13 cellular contexts compared by ENCODE assay signal in the genomic region with DNA sequence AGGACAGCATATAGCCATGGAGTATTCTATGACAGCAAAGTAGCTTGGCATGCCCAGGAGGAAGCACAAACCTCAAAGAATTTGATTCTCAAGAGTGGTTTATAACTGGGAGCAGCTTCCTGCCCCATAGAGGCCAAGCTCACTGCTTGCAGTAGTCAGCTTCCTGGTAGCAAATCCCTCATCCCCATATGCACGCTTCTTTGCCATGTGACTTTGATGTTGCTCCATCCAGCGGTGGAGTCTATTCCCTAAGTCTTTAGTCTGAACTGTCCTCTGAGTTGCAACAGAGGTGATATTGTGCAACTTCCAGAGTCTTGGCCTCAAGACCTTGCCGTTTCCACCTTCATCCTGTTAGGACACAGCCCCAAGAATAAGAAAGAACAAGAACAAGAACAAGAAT.
DNase-seq lines count a peak whose midpoint lies in the region; FAIRE-seq and TF ChIP-seq lines count a peak whose summit lies in the region.
"Had no signal": no experiment of that assay in that cellular context is flagged by ENCODE, and none has a peak within 500 bp of the region (broad histone marks: within the 10 kb centered on the region; RNA-seq: fewer than 3 reads in every experiment).

No MANE protein-coding gene starts in this region.

- H3K4me3 ChIP-seq in skeletal muscle cell (ENCODE audit: low read depth, low read length): no peak overlapping the region
- H3K4me3 ChIP-seq: thyroid gland had no signal

- DNase-seq in H4 (ENCODE audit: low spot score): peak; percentile 67
- DNase-seq in RCC 7860 (ENCODE audit: low spot score): peak; percentile 55
- peak; percentile 91 for DNase-seq in fibroblast of gingiva (ENCODE audit: low read depth)
- peak; percentile 98 for DNase-seq in skeletal muscle cell (ENCODE audit: low read depth)
- no peak for DNase-seq in Ammon's horn (ENCODE audit: low spot score)
- DNase-seq in LoVo (ENCODE audit: low spot score): no peak
- no peak for DNase-seq in progenitor cell of endocrine pancreas (ENCODE audit: low spot score, unreplicated experiment)
- DNase-seq: amniotic stem cell; NCI-H1436 treated with DMSO at 0.1 percent for 48 hours; NCI-H510A treated with DMSO at 0.1 percent for 48 hours; SIG-M5; stimulated activated CD4-positive, alpha-beta T cell treated with anti-CD3 and anti-CD28 coated beads, Interleukin-12 subunit alpha, Interleukin-12 subunit beta, amount 100 ng/mL, for 4 hours; thyroid gland had no signal

- no peaks in the 10 kb centered on the region for H3K36me3 Mint-ChIP-seq in progenitor cell of endocrine pancreas (ENCODE audit: insufficient read depth)

- H3K4me1 Mint-ChIP-seq in progenitor cell of endocrine pancreas (ENCODE audit: low read depth): no peaks in the 10 kb centered on the region

- H3K27me3 Mint-ChIP-seq in progenitor cell of endocrine pancreas: peaks cover 25% of the 10 kb centered on the region

- no peak for FAIRE-seq in RCC 7860 (lab: Jason Lieb, UNC)

- H3K27ac Mint-ChIP-seq in progenitor cell of endocrine pancreas: no peak overlapping the region

- no peak for TF ChIP-seq CTCF in progenitor cell of endocrine pancreas (IDR thresholded peaks at IDR 0.05; ENCODE audit: unreplicated experiment)

- no peak overlapping the region for H3K4me3 Mint-ChIP-seq in progenitor cell of endocrine pancreas (ENCODE audit: low read depth)

- no peaks in the 10 kb centered on the region for H3K9me3 Mint-ChIP-seq in progenitor cell of endocrine pancreas (ENCODE audit: low read depth)

Comparison
In these comparisons a context has a peak if more than half of its experiments do, and no peak if none do; other contexts are left out.
1. DNase-seq: peak in H4 (single experiment), RCC 7860 (single experiment), fibroblast of gingiva (single experiment) and skeletal muscle cell (single experiment); none in Ammon's horn (single experiment), LoVo (single experiment) and progenitor cell of endocrine pancreas (single experiment).